ENCODE assay signal across 8 cellular contexts in the genomic region with DNA sequence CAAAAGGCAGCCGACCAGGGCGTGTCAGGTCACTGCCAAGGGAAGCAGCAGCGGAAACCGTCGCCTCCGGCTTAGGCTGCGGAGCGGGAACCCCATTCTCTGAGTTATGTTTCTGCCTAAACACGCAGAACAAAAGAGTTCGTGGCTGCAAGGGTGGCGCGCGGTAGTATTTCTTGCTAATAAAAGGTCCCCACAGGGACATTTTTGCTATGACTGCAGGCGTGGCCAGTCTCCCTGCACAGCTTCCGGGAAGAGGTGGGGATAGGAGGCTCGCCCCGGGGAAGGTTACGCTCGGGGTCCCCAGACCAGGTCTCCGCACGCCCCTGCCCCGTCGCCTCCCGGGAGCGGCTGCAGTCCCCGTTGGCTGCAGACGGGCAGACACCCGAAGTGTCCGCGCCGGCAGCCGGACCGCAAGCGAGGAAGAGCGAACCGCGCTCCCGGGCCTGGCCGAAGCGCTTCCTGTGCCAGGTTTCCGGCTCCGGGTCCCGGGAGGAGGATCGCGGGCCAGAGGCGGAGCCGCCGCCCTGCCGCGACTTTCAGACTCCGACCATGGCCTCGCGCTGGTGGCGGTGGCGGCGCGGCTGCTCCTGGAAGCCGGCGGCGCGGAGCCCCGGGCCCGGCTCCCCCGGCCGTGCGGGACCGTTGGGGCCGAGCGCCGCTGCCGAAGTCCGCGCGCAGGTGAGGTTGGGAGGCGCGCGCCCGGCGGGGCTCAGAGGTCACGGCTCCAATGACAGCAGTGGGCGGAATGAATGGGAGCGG. TPM values are rescaled to one million over a fixed set of nuclear protein-coding genes. Genes with fewer than 3 reads are reported as not detected.
DNase-seq lines count a peak whose midpoint lies in the region; ATAC-seq and TF ChIP-seq lines count a peak whose summit lies in the region.

A gene with protein sequence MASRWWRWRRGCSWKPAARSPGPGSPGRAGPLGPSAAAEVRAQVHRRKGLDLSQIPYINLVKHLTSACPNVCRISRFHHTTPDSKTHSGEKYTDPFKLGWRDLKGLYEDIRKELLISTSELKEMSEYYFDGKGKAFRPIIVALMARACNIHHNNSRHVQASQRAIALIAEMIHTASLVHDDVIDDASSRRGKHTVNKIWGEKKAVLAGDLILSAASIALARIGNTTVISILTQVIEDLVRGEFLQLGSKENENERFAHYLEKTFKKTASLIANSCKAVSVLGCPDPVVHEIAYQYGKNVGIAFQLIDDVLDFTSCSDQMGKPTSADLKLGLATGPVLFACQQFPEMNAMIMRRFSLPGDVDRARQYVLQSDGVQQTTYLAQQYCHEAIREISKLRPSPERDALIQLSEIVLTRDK (plus strand): TSS at position 539 of the 759 bp plus-strand sequence. CDS start 11 bp downstream, at position 550.

- WGBS in ectodermal cell, 2 experiments = 0 to 1% methylated on average over 82 of the region's 82 CpGs

- ATAC-seq in GM18907 (IDR thresholded peaks at IDR 0.05; ENCODE audit: unreplicated experiment) (peak; percentile 85), HG03135 (IDR thresholded peaks at IDR 0.05; ENCODE audit: unreplicated experiment) (peak; percentile 78)
- ATAC-seq in activated CD8-positive, alpha-beta T cell treated with anti-CD3 and anti-CD28 coated beads for 36 hours = peak; percentile 80

- no peaks in the 10 kb centered on the region for H3K36me3 ChIP-seq in ectodermal cell (ENCODE audit: control insufficient read depth, insufficient read depth, low read length)

- peaks cover 25% of the 10 kb centered on the region for H3K4me1 Mint-ChIP-seq in activated CD8-positive, alpha-beta T cell treated with anti-CD3 and anti-CD28 coated beads for 36 hours (ENCODE audit: low read depth)

- peaks cover 8% of the 10 kb centered on the region for H3K27me3 ChIP-seq in ectodermal cell (ENCODE audit: control insufficient read depth, insufficient read depth, low read length, poor library complexity, severe bottlenecking)

- H3K4me3 ChIP-seq in ectodermal cell (ENCODE audit: insufficient read depth, low read depth, low read length) = peak within 1 kb of the TSS; percentile 94

- peak within 1 kb of the TSS; percentile 93 for H3K27ac Mint-ChIP-seq in activated CD8-positive, alpha-beta T cell treated with anti-CD3 and anti-CD28 coated beads for 36 hours

- TF ChIP-seq CTCF in activated CD8-positive, alpha-beta T cell treated with anti-CD3 and anti-CD28 coated beads for 36 hours (IDR thresholded peaks at IDR 0.05) = no peak

- POLR2A ChIA-PET in activated CD8-positive, alpha-beta T cell treated with anti-CD3 and anti-CD28 coated beads for 36 hours (lab: Charles Lee) = interaction anchor here (0.8 to 1.3 kb wide), 7 partner anchors 10 to 65 kb away, joined by 3 to 6 read pairs (median 4); no protein-coding TSS in a partner anchor

- peak within 1 kb of the TSS; percentile 100 for H3K4me3 Mint-ChIP-seq in activated CD8-positive, alpha-beta T cell treated with anti-CD3 and anti-CD28 coated beads for 36 hours

- no peaks in the 10 kb centered on the region for H3K4me1 ChIP-seq in ectodermal cell (ENCODE audit: control insufficient read depth, insufficient read depth, low read length)

- no peak within 1 kb of the TSS for H3K27ac ChIP-seq in ectodermal cell (ENCODE audit: insufficient read depth, low read depth, low read length, poor library complexity, severe bottlenecking)

- peak; percentile 53 to 66 for DNase-seq in AML-193 (lab: John Stamatoyannopoulos, UW)
- DNase-seq in NCI-H748 (lab: John Stamatoyannopoulos, UW; ENCODE audit: unreplicated experiment) = peak; percentile 71
- peak; percentile 76 for DNase-seq in activated CD8-positive, alpha-beta T cell treated with anti-CD3 and anti-CD28 coated beads for 36 hours
- peak; percentile 70 to 75 for DNase-seq in lung microvascular endothelial cell (ENCODE audit: low read depth in 2 of 2)
- DNase-seq in stimulated activated CD8-positive, alpha-beta memory T cell treated with anti-CD3 and anti-CD28 coated beads, Interleukin-12 subunit alpha, Interleukin-12 subunit beta, amount 100 ng/mL, for 1 hour (ENCODE audit: low read depth) = peak; percentile 31

- H3K36me3 Mint-ChIP-seq in activated CD8-positive, alpha-beta T cell treated with anti-CD3 and anti-CD28 coated beads for 36 hours (ENCODE audit: low read depth) = peaks cover 26% of the 10 kb centered on the region

- no peaks in the 10 kb centered on the region for H3K27me3 Mint-ChIP-seq in activated CD8-positive, alpha-beta T cell treated with anti-CD3 and anti-CD28 coated beads for 36 hours

- intact Hi-C loops in activated CD8-positive, alpha-beta T cell treated with anti-CD3 and anti-CD28 coated beads for 36 hours (cut with micrococcal nuclease) = no loop called here

- CTCF ChIA-PET in activated CD8-positive, alpha-beta T cell treated with anti-CD3 and anti-CD28 coated beads for 36 hours (lab: Charles Lee) = interaction anchor here (0.8 to 2.2 kb wide), 7 partner anchors 11 to 362 kb away, joined by 3 to 10 read pairs (median 4); no protein-coding TSS in a partner anchor

- no peaks in the 10 kb centered on the region for H3K9me3 ChIP-seq in ectodermal cell (ENCODE audit: control insufficient read depth, low read length)

- H3K9me3 Mint-ChIP-seq in activated CD8-positive, alpha-beta T cell treated with anti-CD3 and anti-CD28 coated beads for 36 hours = no peaks in the 10 kb centered on the region

RNA-seq across cellular contexts. Expression of the gene that starts here (rescaled TPM):
- 10 to 100 TPM; 16.1 to 18.8 TPM for total RNA-seq in activated CD8-positive, alpha-beta T cell treated with anti-CD3 and anti-CD28 coated beads for 36 hours
- 17.2 TPM for polyA plus RNA-seq in ectodermal cell (2013, experiment 1 of 4)
- 12.0 TPM for polyA plus RNA-seq in ectodermal cell (2013, experiment 2 of 4)
- 11.0 TPM for polyA plus RNA-seq in ectodermal cell (2013, experiment 3 of 4)
- 11.5 TPM for polyA plus RNA-seq in ectodermal cell (2013, experiment 4 of 4)
- 2.6 and 4.6 TPM in 2 replicates for total RNA-seq in lung microvascular endothelial cell
